27 cellular contexts compared by ENCODE assay signal in the genomic region with DNA sequence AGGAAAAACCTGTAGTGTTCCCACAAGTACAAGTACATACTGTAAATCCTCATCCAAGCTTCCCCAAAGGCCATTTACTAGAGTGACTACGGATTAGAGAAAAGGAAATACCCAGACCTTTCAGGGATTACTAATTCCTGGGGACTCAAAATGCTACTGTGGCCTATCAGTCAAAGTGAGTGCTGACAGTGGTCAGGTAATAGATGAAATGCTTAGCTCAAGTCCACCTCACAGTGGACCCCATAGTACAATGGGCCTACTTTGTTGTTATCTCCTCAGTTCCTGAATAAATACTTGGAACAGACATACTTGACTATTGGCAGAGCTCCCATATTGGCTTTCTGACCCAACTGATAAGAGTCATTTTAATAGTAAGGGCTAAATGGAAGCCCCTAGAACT.
DNase-seq lines count a peak whose midpoint lies in the region; ATAC-seq, FAIRE-seq and TF ChIP-seq lines count a peak whose summit lies in the region.
"Had no signal": no experiment of that assay in that cellular context is flagged by ENCODE, and none has a peak within 500 bp of the region (broad histone marks: within the 10 kb centered on the region; RNA-seq: fewer than 3 reads in every experiment).

No MANE protein-coding gene starts in this region.

- H4K20me1 ChIP-seq in K562 (replicated peaks; ENCODE audit: control insufficient read depth, insufficient read depth, low read length) = 0 out of 2 replicates have a peak, but pooled peaks cover 5% of the 10 kb centered on the region

- H3K36me3 ChIP-seq in K562 (ENCODE audit: control insufficient read depth, insufficient read depth, low read length) (0 out of 3 replicates have a peak, but pooled peaks cover 2% of the 10 kb centered on the region), testis (ENCODE audit: low read depth, missing control alignments) (no peaks in the 10 kb centered on the region)
- H3K36me3 ChIP-seq: brain microvascular endothelial cell, thoracic aorta had no signal

- no peak for TF ChIP-seq EP300 in K562 (IDR thresholded peaks at IDR 0.05; ENCODE audit: low read length)

- TF ChIP-seq CTCF in K562 (IDR thresholded peaks at IDR 0.05 in 2 of 3, conservative IDR thresholded peaks at IDR 0.05 in 1 of 3; ENCODE audit: insufficient read depth in 2 of 3, low read depth in 1 of 3, low read length in 3 of 3) = no peak
- TF ChIP-seq CTCF in testis (IDR thresholded peaks at IDR 0.05) = no peak

- no peak overlapping the region for H2AFZ ChIP-seq in K562 (ENCODE audit: low read depth, low read length)

- H3K9me1 ChIP-seq in K562 (ENCODE audit: control insufficient read depth, insufficient read depth, low read length) = no peaks in the 10 kb centered on the region

- no peak overlapping the region for H3K9ac ChIP-seq in K562 (ENCODE audit: insufficient read depth in 1 of 2, low read depth in 2 of 2, low read length in 2 of 2)

- BruUV-seq in K562 (replicated peaks; lab: Mats Ljungman, UMichigan) = no TSS peak

- TF ChIP-seq POLR2A in K562 (conservative IDR thresholded peaks at IDR 0.05) (no peak), testis (IDR thresholded peaks at IDR 0.05) (no peak)

- in situ Hi-C loops in K562 (cut with MboI) = no loop called here

- intact Hi-C loops in K562 (cut with micrococcal nuclease) (no loop called here), right cardiac atrium (cut with DNase I) (no loop called here), testis (cut with DNase I; ENCODE audit: low total_unique reads) (no loop called here)

- FAIRE-seq in K562 (lab: Jason Lieb, UNC) = peak; percentile 48
- FAIRE-seq: colon, GM18507 had no signal

- H3K79me2 ChIP-seq in K562 (ENCODE audit: control insufficient read depth, insufficient read depth, low read length) = peaks cover 3% of the 10 kb centered on the region; the same call in 2 of the 3 replicates

- ATAC-seq in K562 (peak; percentile 54), right cardiac atrium (peak; percentile 61 to 77)
- ATAC-seq: PC-3; stimulated activated memory B cell treated with anti-CD40 and anti-IgM and Interleukin-4, amounts not matched to agents 10 μg/mL and 1 μg/mL and 100 μg/mL, for 72 hours had no signal

- H3K4me1 ChIP-seq in K562 (replicated peaks in 1 of 2; ENCODE audit: control insufficient read depth in 2 of 2, insufficient read depth in 2 of 2, low read length in 2 of 2) (peaks cover 0 to 12% of the 10 kb centered on the region in 2 experiments; a peak in 2 of 5 replicates), right cardiac atrium (ENCODE audit: control insufficient read depth, insufficient read depth, low read length) (peaks cover 11% of the 10 kb centered on the region), testis (peaks cover 10% of the 10 kb centered on the region)

- H3K27ac ChIP-seq in K562 (ENCODE audit: extremely low read depth, low read depth, low read length) = no peak overlapping the region
- H3K27ac ChIP-seq in right cardiac atrium (ENCODE audit: low read length) = no peak overlapping the region
- H3K27ac ChIP-seq in testis = peak overlapping the region in 1 of 2 donors; percentile 24
- H3K27ac ChIP-seq: brain microvascular endothelial cell, skin epidermis, thoracic aorta had no signal

- CTCF ChIA-PET in K562 (lab: Yijun Ruan, JAX; ENCODE audit: low intra/inter-chr PET ratio) = no interaction called here

- no peak overlapping the region for H3K4me2 ChIP-seq in K562 (ENCODE audit: insufficient read depth, low read length)

- no peaks in the 10 kb centered on the region for H3K27me3 ChIP-seq in K562 (ENCODE audit: control insufficient read depth in 2 of 2, insufficient read depth in 2 of 2, low read length in 2 of 2)
- no peaks in the 10 kb centered on the region for H3K27me3 ChIP-seq in right cardiac atrium (ENCODE audit: control insufficient read depth, insufficient read depth)
- H3K27me3 ChIP-seq in testis = no peaks in the 10 kb centered on the region
- H3K27me3 ChIP-seq: brain microvascular endothelial cell had no signal

- POLR2A ChIA-PET in K562 (lab: Yijun Ruan, JAX) = interaction anchor here (1.5 kb wide), 1 partner anchor 13 kb away, joined by 5 read pairs; no protein-coding TSS in a partner anchor

- no peak for TF ChIP-seq RAD21 in K562 (CRISPR knock-in tag; conservative IDR thresholded peaks at IDR 0.05 in 1 of 2, IDR thresholded peaks at IDR 0.05 in 1 of 2)

- H3K9me3 ChIP-seq in K562 (replicated peaks; ENCODE audit: control insufficient read depth, insufficient read depth, low read depth, low read length) (no peaks in the 10 kb centered on the region), right cardiac atrium (ENCODE audit: control insufficient read depth, low read length) (no peaks in the 10 kb centered on the region), testis (no peaks in the 10 kb centered on the region)
- H3K9me3 ChIP-seq: thoracic aorta had no signal

- no peak overlapping the region for H3K4me3 ChIP-seq in K562
- H3K4me3 ChIP-seq in right cardiac atrium (ENCODE audit: low read length) = no peak overlapping the region
- no peak overlapping the region for H3K4me3 ChIP-seq in testis
- H3K4me3 ChIP-seq: skin epidermis, thoracic aorta had no signal

- 28% methylated on average over 1 of the region's 1 CpG for WGBS in K562 (ENCODE audit: insufficient coverage, low coverage, missing lambda C conversion rate)
- WGBS in right cardiac atrium = 18% methylated on average over 1 of the region's 1 CpG
- WGBS in testis, 2 donors = 66 to 67% methylated on average over 1 of the region's 1 CpG

- DNase-seq in DMS79 treated with DMSO at 0.1 percent for 48 hours (lab: John Stamatoyannopoulos, UW) = peak; percentile 9
- DNase-seq in DMS79 (lab: John Stamatoyannopoulos, UW) = no peak
- DNase-seq in K562 (ENCODE audit: extremely low read depth in 1 of 4, low spot score in 3 of 4) = peak in 3 of 4 experiments; percentile 20 to 37 (median 28)
- no peak for DNase-seq in right cardiac atrium
- DNase-seq in testis = peak; percentile 37
- no peak for DNase-seq in activated CD4-positive, alpha-beta T cell treated with anti-CD3 and anti-CD28 coated beads, Interleukin-2, amount 50 U/mL, for 48 hours
- DNase-seq in effector CD4-positive, alpha-beta T cell = no peak
- no peak for DNase-seq in SHP77 treated with DMSO at 0.1 percent for 48 hours (lab: John Stamatoyannopoulos, UW)
- DNase-seq: 8988T; activated CD4-positive, alpha-beta T cell treated with anti-CD3 and anti-CD28 coated beads, Interleukin-2, amount 50 U/mL, for 1 hour; activated naive CD8-positive, alpha-beta T cell treated with anti-CD3 and anti-CD28 coated beads, Interleukin-2, amount 10 ng/mL, durations not matched to agents 7 days and 5 days; brain microvascular endothelial cell; CD4-positive, alpha-beta memory T cell; DMS153; GDM1; head of caudate nucleus; Karpas-422; MV-4-11; NCI-H1694; NCI-H345; NCI-H774; PC-3 had no signal

TF ChIP-seq in K562, 482 proteins besides CTCF, POLR2A, EP300 and RAD21 (continues in another document):
- TF ChIP-seq SMARCC2 (IDR thresholded peaks at IDR 0.05; ENCODE audit: low read depth) (no peak), ZNF584 (CRISPR knock-in tag; IDR thresholded peaks at IDR 0.05; ENCODE audit: low read depth) (no peak), HDAC2 (IDR thresholded peaks at IDR 0.05) (no peak), ARHGAP35 (IDR thresholded peaks at IDR 0.05; ENCODE audit: partially characterized antibody) (no peak), CBFA2T3 (IDR thresholded peaks at IDR 0.05) (0 out of 2 replicates have a peak, but pooled peaks have one; percentile 7), NFIC (IDR thresholded peaks at IDR 0.05) (peak; percentile 46), RCOR1 (IDR thresholded peaks at IDR 0.05; ENCODE audit: borderline replicate concordance in 1 of 2, low read depth in 2 of 2, low read length in 2 of 2) (no peak)
- TF ChIP-seq, protein P1, sequence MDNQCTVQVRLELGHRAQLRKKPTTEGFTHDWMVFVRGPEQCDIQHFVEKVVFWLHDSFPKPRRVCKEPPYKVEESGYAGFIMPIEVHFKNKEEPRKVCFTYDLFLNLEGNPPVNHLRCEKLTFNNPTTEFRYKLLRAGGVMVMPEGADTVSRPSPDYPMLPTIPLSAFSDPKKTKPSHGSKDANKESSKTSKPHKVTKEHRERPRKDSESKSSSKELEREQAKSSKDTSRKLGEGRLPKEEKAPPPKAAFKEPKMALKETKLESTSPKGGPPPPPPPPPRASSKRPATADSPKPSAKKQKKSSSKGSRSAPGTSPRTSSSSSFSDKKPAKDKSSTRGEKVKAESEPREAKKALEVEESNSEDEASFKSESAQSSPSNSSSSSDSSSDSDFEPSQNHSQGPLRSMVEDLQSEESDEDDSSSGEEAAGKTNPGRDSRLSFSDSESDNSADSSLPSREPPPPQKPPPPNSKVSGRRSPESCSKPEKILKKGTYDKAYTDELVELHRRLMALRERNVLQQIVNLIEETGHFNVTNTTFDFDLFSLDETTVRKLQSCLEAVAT (IDR thresholded peaks at IDR 0.05) = no peak
- TF ChIP-seq, protein P2, sequence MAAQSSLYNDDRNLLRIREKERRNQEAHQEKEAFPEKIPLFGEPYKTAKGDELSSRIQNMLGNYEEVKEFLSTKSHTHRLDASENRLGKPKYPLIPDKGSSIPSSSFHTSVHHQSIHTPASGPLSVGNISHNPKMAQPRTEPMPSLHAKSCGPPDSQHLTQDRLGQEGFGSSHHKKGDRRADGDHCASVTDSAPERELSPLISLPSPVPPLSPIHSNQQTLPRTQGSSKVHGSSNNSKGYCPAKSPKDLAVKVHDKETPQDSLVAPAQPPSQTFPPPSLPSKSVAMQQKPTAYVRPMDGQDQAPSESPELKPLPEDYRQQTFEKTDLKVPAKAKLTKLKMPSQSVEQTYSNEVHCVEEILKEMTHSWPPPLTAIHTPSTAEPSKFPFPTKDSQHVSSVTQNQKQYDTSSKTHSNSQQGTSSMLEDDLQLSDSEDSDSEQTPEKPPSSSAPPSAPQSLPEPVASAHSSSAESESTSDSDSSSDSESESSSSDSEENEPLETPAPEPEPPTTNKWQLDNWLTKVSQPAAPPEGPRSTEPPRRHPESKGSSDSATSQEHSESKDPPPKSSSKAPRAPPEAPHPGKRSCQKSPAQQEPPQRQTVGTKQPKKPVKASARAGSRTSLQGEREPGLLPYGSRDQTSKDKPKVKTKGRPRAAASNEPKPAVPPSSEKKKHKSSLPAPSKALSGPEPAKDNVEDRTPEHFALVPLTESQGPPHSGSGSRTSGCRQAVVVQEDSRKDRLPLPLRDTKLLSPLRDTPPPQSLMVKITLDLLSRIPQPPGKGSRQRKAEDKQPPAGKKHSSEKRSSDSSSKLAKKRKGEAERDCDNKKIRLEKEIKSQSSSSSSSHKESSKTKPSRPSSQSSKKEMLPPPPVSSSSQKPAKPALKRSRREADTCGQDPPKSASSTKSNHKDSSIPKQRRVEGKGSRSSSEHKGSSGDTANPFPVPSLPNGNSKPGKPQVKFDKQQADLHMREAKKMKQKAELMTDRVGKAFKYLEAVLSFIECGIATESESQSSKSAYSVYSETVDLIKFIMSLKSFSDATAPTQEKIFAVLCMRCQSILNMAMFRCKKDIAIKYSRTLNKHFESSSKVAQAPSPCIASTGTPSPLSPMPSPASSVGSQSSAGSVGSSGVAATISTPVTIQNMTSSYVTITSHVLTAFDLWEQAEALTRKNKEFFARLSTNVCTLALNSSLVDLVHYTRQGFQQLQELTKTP (IDR thresholded peaks at IDR 0.05; ENCODE audit: low read depth in 1 of 2, partially characterized antibody in 2 of 2) = no peak

Comparison
In these comparisons a context has a peak if more than half of its experiments do, and no peak if none do; other contexts are left out.
1. DNase-seq: peak in DMS79 treated with DMSO at 0.1 percent for 48 hours (single experiment), K562 (3 of 4) and testis (single experiment); none in DMS79 (single experiment), right cardiac atrium (0 of 3), activated CD4-positive, alpha-beta T cell treated with anti-CD3 and anti-CD28 coated beads, Interleukin-2, amount 50 U/mL, for 48 hours (0 of 2), effector CD4-positive, alpha-beta T cell (single experiment) and SHP77 treated with DMSO at 0.1 percent for 48 hours (single experiment).